Comparison of ENCODE assay signal across 17 cellular contexts in genomic region chr1:83794384-83794783, GRCh38.
DNase-seq lines count a peak whose midpoint lies in the region; ATAC-seq and TF ChIP-seq lines count a peak whose summit lies in the region.
"Had no signal": no experiment of that assay in that cellular context is flagged by ENCODE, and none has a peak within 500 bp of the region (broad histone marks: within the 10 kb centered on the region; RNA-seq: fewer than 3 reads in every experiment).

No MANE protein-coding gene starts in this region.

- TF ChIP-seq CTCF in GM06990 (IDR thresholded peaks at IDR 0.05; ENCODE audit: insufficient read depth, low read length, poor library complexity, severe bottlenecking) (no peak), mammary epithelial cell (conservative IDR thresholded peaks at IDR 0.05 in 1 of 2, IDR thresholded peaks at IDR 0.05 in 1 of 2; ENCODE audit: extremely low read depth in 1 of 2, insufficient read depth in 1 of 2, low read depth in 1 of 2, low read length in 2 of 2) (no peak)

- no peaks in the 10 kb centered on the region for H4K20me1 ChIP-seq in mammary epithelial cell (ENCODE audit: insufficient read depth, low read length)

- no TSS peak for BruUV-seq in mammary epithelial cell (replicated peaks; lab: Mats Ljungman, UMichigan)

- no peak overlapping the region for H3K9ac ChIP-seq in mammary epithelial cell (ENCODE audit: insufficient read depth, low read length)

- no peaks in the 10 kb centered on the region for H3K9me3 ChIP-seq in mammary epithelial cell (replicated peaks; ENCODE audit: insufficient read depth, low read length)
- H3K9me3 ChIP-seq: testis had no signal

- WGBS in mammary epithelial cell (ENCODE audit: low coverage, missing lambda C conversion rate) = 85% methylated on average over 2 of the region's 2 CpGs

- dilution Hi-C loops in mammary epithelial cell (cut with HindIII; ENCODE audit: low sequenced_read_pairs) = no loop called here

- in situ Hi-C loops in mammary epithelial cell (cut with MboI; ENCODE audit: low sequenced_read_pairs in 2 of 2) = no loop called here

- H2AFZ ChIP-seq in mammary epithelial cell (ENCODE audit: low read depth, low read length) = no peak overlapping the region
- H2AFZ ChIP-seq: PC-9 had no signal

- no peak overlapping the region for H3K27ac ChIP-seq in mammary epithelial cell (ENCODE audit: insufficient read depth, low read depth, low read length)
- H3K27ac ChIP-seq: 22Rv1, PC-9, testis had no signal

- H3K36me3 ChIP-seq in GM06990 (ENCODE audit: control insufficient read depth, insufficient read depth, low read length) (no peaks in the 10 kb centered on the region), mammary epithelial cell (ENCODE audit: insufficient read depth, low read length) (no peaks in the 10 kb centered on the region)

- DNase-seq in GM06990 (ENCODE audit: extremely low read depth, insufficient read length) = peak; percentile 11
- no peak for DNase-seq in activated naive CD4-positive, alpha-beta T cell treated with anti-CD3 and anti-CD28 coated beads, Interleukin-2, amount 50 U/mL, for 16 hours
- DNase-seq in glomerular visceral epithelial cell (ENCODE audit: extremely low spot score) = no peak
- DNase-seq in NCI-H1105 treated with DMSO at 0.1 percent for 48 hours (lab: John Stamatoyannopoulos, UW) = no peak
- no peak for DNase-seq in mammary epithelial cell
- DNase-seq: activated B cell treated with CpG ODN at 0.5 μM for 24 hours; CD4-positive, alpha-beta T cell; cerebellar nuclear complex; NCI-H1105; PC-9; stimulated activated CD4-positive, alpha-beta T cell treated with anti-CD3 and anti-CD28 coated beads, Interleukin-12 subunit alpha, Interleukin-12 subunit beta, amount 100 ng/mL, for 4 hours; SW 1271; testis had no signal

- ATAC-seq in GM19023 (IDR thresholded peaks at IDR 0.05; ENCODE audit: unreplicated experiment) (peak; percentile 89), GM21723 (IDR thresholded peaks at IDR 0.05; ENCODE audit: unreplicated experiment) (peak; percentile 87), HG03066 (IDR thresholded peaks at IDR 0.05; ENCODE audit: low read depth, unreplicated experiment) (peak; percentile 69)

- H3K4me3 ChIP-seq in GM06990 (replicated peaks; ENCODE audit: low read depth, low read length) = no peak overlapping the region; the same call in 1 of the 2 replicates
- H3K4me3 ChIP-seq in mammary epithelial cell (replicated peaks in 1 of 3; ENCODE audit: insufficient read depth in 1 of 3, low read depth in 2 of 3, low read length in 3 of 3) = no peak overlapping the region
- H3K4me3 ChIP-seq: PC-9, testis had no signal

- H3K27me3 ChIP-seq in GM06990 (replicated peaks; ENCODE audit: control insufficient read depth, insufficient read depth, low read length) = no peaks in the 10 kb centered on the region
- no peaks in the 10 kb centered on the region for H3K27me3 ChIP-seq in mammary epithelial cell (ENCODE audit: insufficient read depth, low read length)
- H3K27me3 ChIP-seq: testis had no signal

- no peaks in the 10 kb centered on the region for H3K79me2 ChIP-seq in mammary epithelial cell (ENCODE audit: insufficient read depth, low read length)

- CTCF ChIA-PET in mammary epithelial cell (lab: Charles Lee; ENCODE audit: low non-redundant PET) = interaction anchor here (0.6 kb wide), 1 partner anchor 687 kb away, joined by 5 read pairs; no protein-coding TSS in a partner anchor

- H3K4me1 ChIP-seq in mammary epithelial cell (ENCODE audit: insufficient read depth, low read length) = no peaks in the 10 kb centered on the region
- H3K4me1 ChIP-seq: testis had no signal

- no peak overlapping the region for H3K4me2 ChIP-seq in mammary epithelial cell (ENCODE audit: insufficient read depth, low read depth, low read length)
- H3K4me2 ChIP-seq: PC-9 had no signal

- intact Hi-C loops in mammary epithelial cell (cut with micrococcal nuclease) = no loop called here
